Comparison of ENCODE assay signal across 11 cellular contexts in genomic region chr19:3451451-3451866, GRCh38. TPM values are rescaled to one million over a fixed set of nuclear protein-coding genes. Genes with fewer than 3 reads are reported as not detected.
DNase-seq lines count a peak whose midpoint lies in the region; ATAC-seq, FAIRE-seq and TF ChIP-seq lines count a peak whose summit lies in the region.
"Had no signal": no experiment of that assay in that cellular context is flagged by ENCODE, and none has a peak within 500 bp of the region (broad histone marks: within the 10 kb centered on the region; RNA-seq: fewer than 3 reads in every experiment).

No MANE protein-coding gene starts in this region.

- H3K36me3 Mint-ChIP-seq in CD14-positive monocyte = peaks cover 43 to 84% of the 10 kb centered on the region in 2 donors
- H3K36me3 Mint-ChIP-seq in activated T-cell treated with anti-CD3 and anti-CD28 coated beads, Interleukin-2, amount 50 U/mL, for 4 hours (ENCODE audit: insufficient read depth) = peaks cover 9% of the 10 kb centered on the region

- no peaks in the 10 kb centered on the region for H3K9me1 ChIP-seq in K562 (ENCODE audit: control insufficient read depth, insufficient read depth, low read length)

- H3K36me3 ChIP-seq in K562 (ENCODE audit: control insufficient read depth, insufficient read depth, low read length) (peaks cover 88% of the 10 kb centered on the region), skeletal muscle satellite cell (ENCODE audit: insufficient read depth, low read length) (peaks cover 67% of the 10 kb centered on the region)

- no peak for FAIRE-seq in K562 (lab: Jason Lieb, UNC)

- H3K9ac ChIP-seq in K562 (ENCODE audit: insufficient read depth in 1 of 2, low read depth in 2 of 2, low read length in 2 of 2) (no peak overlapping the region), skeletal muscle satellite cell (ENCODE audit: low read depth, low read length) (peak overlapping the region; percentile 85)

- no peaks in the 10 kb centered on the region for H3K27me3 Mint-ChIP-seq in CD14-positive monocyte (ENCODE audit: low read depth in 3 of 3)
- H3K27me3 Mint-ChIP-seq in activated T-cell treated with anti-CD3 and anti-CD28 coated beads, Interleukin-2, amount 50 U/mL, for 4 hours (ENCODE audit: low read depth) = no peaks in the 10 kb centered on the region

- TF ChIP-seq EP300 in K562 (IDR thresholded peaks at IDR 0.05; ENCODE audit: low read length) = no peak

- DNase-seq in CD14-positive monocyte (ENCODE audit: low spot score) = no peak
- no peak for DNase-seq in K562 (ENCODE audit: extremely low read depth in 1 of 4, low spot score in 3 of 4)
- DNase-seq in kidney glomerular epithelial cell (lab: John Stamatoyannopoulos, UW) = peak; percentile 48
- DNase-seq in activated T-cell treated with anti-CD3 and anti-CD28 coated beads, Interleukin-2, amount 50 U/mL, for 4 hours = no peak
- no peak for DNase-seq in NCI-H1436 treated with DMSO at 0.1 percent for 48 hours (lab: John Stamatoyannopoulos, UW)
- DNase-seq: stimulated activated naive CD4-positive, alpha-beta T cell had no signal

- H2AFZ ChIP-seq in K562 (ENCODE audit: low read depth, low read length) = no peak overlapping the region

- intact Hi-C loops in CD14-positive monocyte (cut with micrococcal nuclease) (no loop called here), K562 (cut with micrococcal nuclease) (no loop called here)

- in situ Hi-C loops in K562 (cut with MboI) = no loop called here

- no peak overlapping the region for H3K4me2 ChIP-seq in K562 (ENCODE audit: insufficient read depth, low read length)
- H3K4me2 ChIP-seq in skeletal muscle satellite cell (ENCODE audit: low read length) = peak overlapping the region; percentile 31

- H3K27me3 ChIP-seq in K562 (ENCODE audit: control insufficient read depth in 2 of 2, insufficient read depth in 2 of 2, low read length in 2 of 2) = no peaks in the 10 kb centered on the region
- no peaks in the 10 kb centered on the region for H3K27me3 ChIP-seq in skeletal muscle satellite cell (ENCODE audit: control insufficient read depth, insufficient read depth, low read length)

- H3K4me3 Mint-ChIP-seq in CD14-positive monocyte = no peak overlapping the region
- no peak overlapping the region for H3K4me3 Mint-ChIP-seq in activated T-cell treated with anti-CD3 and anti-CD28 coated beads, Interleukin-2, amount 50 U/mL, for 4 hours

- H3K27ac Mint-ChIP-seq in CD14-positive monocyte = peak overlapping the region in 6 of 7 donors; percentile 54 to 90 (median 81)

- H3K9me3 Mint-ChIP-seq in CD14-positive monocyte = no peaks in the 10 kb centered on the region
- no peaks in the 10 kb centered on the region for H3K9me3 Mint-ChIP-seq in activated T-cell treated with anti-CD3 and anti-CD28 coated beads, Interleukin-2, amount 50 U/mL, for 4 hours

- POLR2A ChIA-PET in K562 (lab: Yijun Ruan, JAX) = no interaction called here

- BruUV-seq in K562 (replicated peaks; lab: Mats Ljungman, UMichigan) = no TSS peak

- peak; percentile 33; the same call in 2 of the 3 replicates for ATAC-seq in K562
- no peak for ATAC-seq in activated T-cell treated with anti-CD3 and anti-CD28 coated beads, Interleukin-2, amount 50 U/mL, for 4 hours
- no peak for ATAC-seq in GM18519 (IDR thresholded peaks at IDR 0.05; ENCODE audit: low FRiP score, unreplicated experiment)
- ATAC-seq in HG02588 (IDR thresholded peaks at IDR 0.05; ENCODE audit: unreplicated experiment) = no peak

- no peak for TF ChIP-seq RAD21 in K562 (CRISPR knock-in tag; conservative IDR thresholded peaks at IDR 0.05 in 1 of 2, IDR thresholded peaks at IDR 0.05 in 1 of 2)

- H3K9me3 ChIP-seq in K562 (replicated peaks; ENCODE audit: control insufficient read depth, insufficient read depth, low read depth, low read length) (no peaks in the 10 kb centered on the region), skeletal muscle satellite cell (replicated peaks; ENCODE audit: low read length) (no peaks in the 10 kb centered on the region)

- TF ChIP-seq CTCF in CD14-positive monocyte (IDR thresholded peaks at IDR 0.05) (no peak), K562 (IDR thresholded peaks at IDR 0.05 in 2 of 3, conservative IDR thresholded peaks at IDR 0.05 in 1 of 3; ENCODE audit: insufficient read depth in 2 of 3, low read depth in 1 of 3, low read length in 3 of 3) (no peak)

- peaks cover 3 to 29% of the 10 kb centered on the region in 2 experiments; a peak in 2 of 5 replicates for H3K4me1 ChIP-seq in K562 (replicated peaks in 1 of 2; ENCODE audit: control insufficient read depth in 2 of 2, insufficient read depth in 2 of 2, low read length in 2 of 2)
- peaks cover 12% of the 10 kb centered on the region for H3K4me1 ChIP-seq in skeletal muscle satellite cell (ENCODE audit: control insufficient read depth, insufficient read depth, low read length)

- H3K4me1 Mint-ChIP-seq in CD14-positive monocyte = no peaks in the 10 kb centered on the region
- no peaks in the 10 kb centered on the region for H3K4me1 Mint-ChIP-seq in activated T-cell treated with anti-CD3 and anti-CD28 coated beads, Interleukin-2, amount 50 U/mL, for 4 hours (ENCODE audit: low read depth)

- H3K79me2 ChIP-seq in K562 (ENCODE audit: control insufficient read depth, insufficient read depth, low read length) = peaks cover 7% of the 10 kb centered on the region; the same call in 2 of the 3 replicates

- H3K4me3 ChIP-seq in K562 (no peak overlapping the region), skeletal muscle satellite cell (ENCODE audit: low read length) (no peak overlapping the region)
- H3K4me3 ChIP-seq: SK-N-MC had no signal

- CTCF ChIA-PET in K562 (lab: Yijun Ruan, JAX; ENCODE audit: low intra/inter-chr PET ratio) = no interaction called here

- H4K20me1 ChIP-seq in K562 (replicated peaks; ENCODE audit: control insufficient read depth, insufficient read depth, low read length) = peaks cover 8% of the 10 kb centered on the region

- H3K27ac ChIP-seq in K562 (ENCODE audit: extremely low read depth, low read depth, low read length) = peak overlapping the region; percentile 2; the same call in 2 of the 3 replicates
- H3K27ac ChIP-seq: SK-N-MC had no signal

- 80% methylated on average over 9 of the region's 10 CpGs for WGBS in K562 (ENCODE audit: insufficient coverage, low coverage, missing lambda C conversion rate)

- no peak for TF ChIP-seq POLR2A in K562 (conservative IDR thresholded peaks at IDR 0.05)

RNA-seq across cellular contexts. Expression of gene SMIM24, which starts 28.9 kb away (rescaled TPM):
- polyA plus RNA-seq in CD14-positive monocyte (under 1 TPM in 1 of 2 donors, not detected in 1; 0.30 TPM), K562 (2011; rRNA removed) (12.3 and 12.9 TPM in 2 replicates), K562 (2014; fragmentation: Illumina TruSeq; extraction: Trizol) (2.9 and 3.0 TPM in 2 replicates), K562 (2014; fragmentation: Nextera tagmentation; extraction: Ambion mirVana) (1 to 10 TPM in 1 of 2 experiments, under 1 TPM in 1; 0.86 to 1.8 TPM), K562 (2014; rRNA removed) (0.77 and 1.6 TPM in 2 replicates)
- 2.1 and 3.1 TPM in 2 replicates for total RNA-seq in K562 (2011; cell fraction: chromatin; rRNA removed; ENCODE audit: low replicate concordance)
- 3.2 and 3.8 TPM in 2 replicates for total RNA-seq in K562 (2011; cell fraction: nucleolus; rRNA removed)
- total RNA-seq in K562 (2011; cell fraction: nucleoplasm; rRNA removed) = 3.5 and 8.2 TPM in 2 replicates
- total RNA-seq in K562 (2014; rRNA removed) (0.45 and 1.2 TPM in 2 replicates), K562 (2014; rRNA removed; fragmentation: Illumina TruSeq; extraction: Trizol) (0.73 and 1.1 TPM in 2 replicates), K562 (2015; rRNA removed; fragmentation: Illumina TruSeq; extraction: Trizol) (not detected in 2 replicates), K562 (2021) (1.1 and 1.4 TPM in 2 replicates)
- polyA plus RNA-seq in K562 (2011; cell fraction: cytosol; rRNA removed) = 9.2 and 18.1 TPM in 2 replicates
- 3.3 and 7.5 TPM in 2 replicates for polyA plus RNA-seq in K562 (2011; cell fraction: nucleus; rRNA removed)
- polyA plus RNA-seq in K562 (2012) = 2.3 and 5.3 TPM in 2 replicates
- 3.8 and 4.3 TPM in 2 replicates for polyA minus RNA-seq in K562 (2011; rRNA and poly(A)+ RNA removed)
- polyA minus RNA-seq in K562 (2011; cell fraction: cytosol; rRNA and poly(A)+ RNA removed) = 2.2 and 5.2 TPM in 2 replicates
- 1.7 TPM in 1 of 2 replicates, not detected in the other for polyA minus RNA-seq in K562 (2011; cell fraction: nucleus; rRNA and poly(A)+ RNA removed)
- total RNA-seq in skeletal muscle satellite cell (2012; rRNA removed) = not detected in 2 replicates
- total RNA-seq in activated T-cell treated with anti-CD3 and anti-CD28 coated beads, Interleukin-2, amount 50 U/mL, for 4 hours = not detected

RNA-seq across cellular contexts. Expression of gene SMIM44, which starts 31.8 kb away (rescaled TPM):
- polyA plus RNA-seq in CD14-positive monocyte = not detected
- total RNA-seq in K562 (2011; cell fraction: chromatin; rRNA removed; ENCODE audit: low replicate concordance) = not detected in 2 replicates
- total RNA-seq in K562 (2011; cell fraction: nucleolus; rRNA removed) = not detected in 2 replicates
- total RNA-seq in K562 (2011; cell fraction: nucleoplasm; rRNA removed) = not detected in 2 replicates
- total RNA-seq in K562 (2014; rRNA removed) = not detected in 2 replicates
- total RNA-seq in K562 (2014; rRNA removed; fragmentation: Illumina TruSeq; extraction: Trizol) = not detected in 2 replicates
- total RNA-seq in K562 (2015; rRNA removed; fragmentation: Illumina TruSeq; extraction: Trizol) = not detected in 2 replicates
- not detected in 2 replicates for total RNA-seq in K562 (2021)
- polyA plus RNA-seq in K562 (2011; rRNA removed) = not detected in 2 replicates
- not detected in 2 replicates for polyA plus RNA-seq in K562 (2011; cell fraction: cytosol; rRNA removed)
- not detected in 2 replicates for polyA plus RNA-seq in K562 (2011; cell fraction: nucleus; rRNA removed)
- polyA plus RNA-seq in K562 (2012) = not detected in 2 replicates
- polyA plus RNA-seq in K562 (2014; fragmentation: Illumina TruSeq; extraction: Trizol) = not detected in 2 replicates
- polyA plus RNA-seq in K562 (2014; fragmentation: Nextera tagmentation; extraction: Ambion mirVana) = not detected
- polyA plus RNA-seq in K562 (2014; rRNA removed) = not detected in 2 replicates
- polyA minus RNA-seq in K562 (2011; rRNA and poly(A)+ RNA removed) = not detected in 2 replicates
- not detected in 2 replicates for polyA minus RNA-seq in K562 (2011; cell fraction: cytosol; rRNA and poly(A)+ RNA removed)
- polyA minus RNA-seq in K562 (2011; cell fraction: nucleus; rRNA and poly(A)+ RNA removed) = not detected in 2 replicates
- total RNA-seq in skeletal muscle satellite cell (2012; rRNA removed) = not detected in 2 replicates
- total RNA-seq in activated T-cell treated with anti-CD3 and anti-CD28 coated beads, Interleukin-2, amount 50 U/mL, for 4 hours = not detected
- polyA plus RNA-seq: adipose tissue had no signal

RNA-seq across cellular contexts. Expression of gene DOHH, which starts 49.0 kb away (rescaled TPM):
- polyA plus RNA-seq in CD14-positive monocyte (1 to 10 TPM; 3.7 to 4.1 TPM), K562 (2011; rRNA removed) (5.1 and 6.3 TPM in 2 replicates), K562 (2014; fragmentation: Illumina TruSeq; extraction: Trizol) (1.2 and 8.2 TPM in 2 replicates), K562 (2014; fragmentation: Nextera tagmentation; extraction: Ambion mirVana) (under 1 TPM; 0.14 to 0.15 TPM), K562 (2014; rRNA removed) (31.2 and 32.8 TPM in 2 replicates)
- total RNA-seq in K562 (2011; cell fraction: chromatin; rRNA removed; ENCODE audit: low replicate concordance) = 1.7 and 7.3 TPM in 2 replicates
- 15.4 and 16.5 TPM in 2 replicates for total RNA-seq in K562 (2011; cell fraction: nucleolus; rRNA removed)
- 6.7 and 6.9 TPM in 2 replicates for total RNA-seq in K562 (2011; cell fraction: nucleoplasm; rRNA removed)
- total RNA-seq in K562 (2014; rRNA removed) (47.2 and 58.7 TPM in 2 replicates), K562 (2014; rRNA removed; fragmentation: Illumina TruSeq; extraction: Trizol) (1.1 and 1.8 TPM in 2 replicates), K562 (2015; rRNA removed; fragmentation: Illumina TruSeq; extraction: Trizol) (10.4 and 10.6 TPM in 2 replicates), K562 (2021) (21.4 and 31.0 TPM in 2 replicates)
- polyA plus RNA-seq in K562 (2011; cell fraction: cytosol; rRNA removed) = 7.6 and 28.6 TPM in 2 replicates
- 4.8 and 12.7 TPM in 2 replicates for polyA plus RNA-seq in K562 (2011; cell fraction: nucleus; rRNA removed)
- polyA plus RNA-seq in K562 (2012) = 15.9 and 28.3 TPM in 2 replicates
- 1.1 and 2.0 TPM in 2 replicates for polyA minus RNA-seq in K562 (2011; rRNA and poly(A)+ RNA removed)
- polyA minus RNA-seq in K562 (2011; cell fraction: cytosol; rRNA and poly(A)+ RNA removed) = 10.9 and 15.2 TPM in 2 replicates
- 5.5 and 6.3 TPM in 2 replicates for polyA minus RNA-seq in K562 (2011; cell fraction: nucleus; rRNA and poly(A)+ RNA removed)
- total RNA-seq in skeletal muscle satellite cell (2012; rRNA removed) = 14.2 and 15.1 TPM in 2 replicates
- total RNA-seq in activated T-cell treated with anti-CD3 and anti-CD28 coated beads, Interleukin-2, amount 50 U/mL, for 4 hours = 10 to 100 TPM; 39.2 to 49.9 (median 42.9) TPM

RNA-seq across cellular contexts. Expression of gene FZR1, which starts 54.7 kb away (rescaled TPM):
- polyA plus RNA-seq in CD14-positive monocyte = 1 to 10 TPM; 7.7 to 9.4 TPM
- total RNA-seq in K562 (2011; cell fraction: chromatin; rRNA removed; ENCODE audit: low replicate concordance) = 50.6 and 186 TPM in 2 replicates
- 95.1 and 105 TPM in 2 replicates for total RNA-seq in K562 (2011; cell fraction: nucleolus; rRNA removed)
- total RNA-seq in K562 (2011; cell fraction: nucleoplasm; rRNA removed) = 50.0 and 65.9 TPM in 2 replicates
- total RNA-seq in K562 (2014; rRNA removed) = 24.1 and 42.2 TPM in 2 replicates
- total RNA-seq in K562 (2014; rRNA removed; fragmentation: Illumina TruSeq; extraction: Trizol) = 5.0 and 5.7 TPM in 2 replicates
- total RNA-seq in K562 (2015; rRNA removed; fragmentation: Illumina TruSeq; extraction: Trizol) = 18.0 and 22.3 TPM in 2 replicates
- total RNA-seq in K562 (2021) = 45.4 and 48.0 TPM in 2 replicates
- polyA plus RNA-seq in K562 (2011; rRNA removed) = 22.2 and 37.4 TPM in 2 replicates
- 18.2 and 33.8 TPM in 2 replicates for polyA plus RNA-seq in K562 (2011; cell fraction: cytosol; rRNA removed)
- polyA plus RNA-seq in K562 (2011; cell fraction: nucleus; rRNA removed) = 112 and 152 TPM in 2 replicates
- 39.8 and 40.4 TPM in 2 replicates for polyA plus RNA-seq in K562 (2012)
- 21.6 and 40.6 TPM in 2 replicates for polyA plus RNA-seq in K562 (2014; fragmentation: Illumina TruSeq; extraction: Trizol)
- polyA plus RNA-seq in K562 (2014; fragmentation: Nextera tagmentation; extraction: Ambion mirVana) = under 1 TPM; 0.18 to 0.28 TPM
- 23.6 and 30.6 TPM in 2 replicates for polyA plus RNA-seq in K562 (2014; rRNA removed)
- 6.9 and 8.2 TPM in 2 replicates for polyA minus RNA-seq in K562 (2011; rRNA and poly(A)+ RNA removed)
- polyA minus RNA-seq in K562 (2011; cell fraction: cytosol; rRNA and poly(A)+ RNA removed) = 32.1 and 44.7 TPM in 2 replicates
- polyA minus RNA-seq in K562 (2011; cell fraction: nucleus; rRNA and poly(A)+ RNA removed) = 18.8 and 33.2 TPM in 2 replicates
- 34.5 and 42.4 TPM in 2 replicates for total RNA-seq in skeletal muscle satellite cell (2012; rRNA removed)
- total RNA-seq in activated T-cell treated with anti-CD3 and anti-CD28 coated beads, Interleukin-2, amount 50 U/mL, for 4 hours = 10 to 100 TPM; 30.4 to 38.1 (median 33.2) TPM
